In the genomic region with DNA sequence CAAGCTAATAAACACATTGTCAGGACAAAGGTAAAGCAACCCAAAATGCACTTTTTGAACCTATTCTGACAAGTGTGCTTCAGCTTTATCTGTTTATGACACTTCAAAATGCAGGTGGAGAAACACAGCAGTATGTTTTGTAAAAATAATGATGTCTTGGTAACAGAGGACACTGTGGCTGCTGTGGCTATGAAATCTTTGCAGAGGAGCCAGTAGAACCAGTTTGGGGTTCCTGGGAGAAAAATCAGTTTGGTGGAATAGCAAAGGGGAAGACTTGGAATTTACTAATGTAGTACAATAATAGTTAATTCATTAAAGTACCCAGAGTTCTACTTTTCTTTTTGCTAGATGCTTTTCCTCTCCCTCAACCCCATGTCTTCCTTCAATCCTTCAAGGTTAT, we compare ENCODE assay signal across 27 cellular contexts. TPM values are rescaled to one million over a fixed set of nuclear protein-coding genes. Genes with fewer than 3 reads are reported as not detected.
DNase-seq lines count a peak whose midpoint lies in the region; FAIRE-seq and TF ChIP-seq lines count a peak whose summit lies in the region.
"Had no signal": no experiment of that assay in that cellular context is flagged by ENCODE, and none has a peak within 500 bp of the region (broad histone marks: within the 10 kb centered on the region; RNA-seq: fewer than 3 reads in every experiment).

No MANE protein-coding gene starts in this region.

- H2BK5ac ChIP-seq in H1 (ENCODE audit: low read depth, low read length): no peak overlapping the region

- H4K20me1 ChIP-seq in H1 (replicated peaks in 1 of 2; ENCODE audit: control insufficient read depth in 1 of 2, insufficient read depth in 2 of 2, low read length in 2 of 2): no peaks in the 10 kb centered on the region
- H4K20me1 ChIP-seq in smooth muscle cell (ENCODE audit: low read depth): peaks cover 36% of the 10 kb centered on the region

- H3K79me1 ChIP-seq in H1 (ENCODE audit: low read depth, low read length): no peaks in the 10 kb centered on the region

- no peak overlapping the region for H3K14ac ChIP-seq in H1 (ENCODE audit: insufficient read length)

- no peak overlapping the region for H4K91ac ChIP-seq in H1 (replicated peaks; ENCODE audit: insufficient read length, low read length)

- no peak overlapping the region for H4K5ac ChIP-seq in H1 (ENCODE audit: insufficient read length, low read depth, low read length)

- no peak overlapping the region for H2BK15ac ChIP-seq in H1 (ENCODE audit: low read length)

- H2AFZ ChIP-seq in H1 (ENCODE audit: low read length) (no peak overlapping the region), smooth muscle cell (ENCODE audit: low read depth) (no peak overlapping the region)

- POLR2A ChIA-PET in H1 (lab: Charles Lee; ENCODE audit: partially characterized antibody): interaction anchor here (1.2 kb wide), 1 partner anchor 125 kb away, joined by 3 read pairs; no protein-coding TSS in a partner anchor

- H3K18ac ChIP-seq in H1 (ENCODE audit: extremely low read depth, low read length): no peak overlapping the region

- H3K23ac ChIP-seq in H1 (ENCODE audit: insufficient read length): no peak overlapping the region

- H3K23me2 ChIP-seq in H1 (ENCODE audit: low read depth, low read length): no peaks in the 10 kb centered on the region; the same call in none of the 2 replicates

- no peak overlapping the region for H4K8ac ChIP-seq in H1 (ENCODE audit: extremely low read depth, insufficient read depth, low read length)

- H3K27me3 ChIP-seq in cardiac muscle cell: no peaks in the 10 kb centered on the region
- no peaks in the 10 kb centered on the region for H3K27me3 ChIP-seq in H1 (replicated peaks in 1 of 4; ENCODE audit: control insufficient read depth in 3 of 4, extremely low read depth in 1 of 4, insufficient read depth in 3 of 4, low read length in 3 of 4)
- H3K27me3 ChIP-seq in smooth muscle cell (ENCODE audit: low read depth): no peaks in the 10 kb centered on the region
- H3K27me3 ChIP-seq: Peyer's patch had no signal

- peak overlapping the region; percentile 10 for H3K27ac ChIP-seq in cardiac muscle cell
- no peak overlapping the region for H3K27ac ChIP-seq in H1 (ENCODE audit: low read depth, low read length)
- peak overlapping the region; percentile 79 for H3K27ac ChIP-seq in smooth muscle cell (ENCODE audit: low read depth)
- H3K27ac ChIP-seq: A549, Peyer's patch had no signal

- H2BK20ac ChIP-seq in H1 (ENCODE audit: low read length): no peak overlapping the region

- no peak for FAIRE-seq in H1 (lab: Jason Lieb, UNC)
- FAIRE-seq: A549 had no signal

- TF ChIP-seq RAD21 in H1 (IDR thresholded peaks at IDR 0.05 in 1 of 2, conservative IDR thresholded peaks at IDR 0.05 in 1 of 2; ENCODE audit: low read depth in 2 of 2, low read length in 2 of 2): no peak

- no peak overlapping the region for H3K4ac ChIP-seq in H1 (replicated peaks; ENCODE audit: insufficient read length, low read depth, low read length)

- no peak for TF ChIP-seq POLR2A in H1 (IDR thresholded peaks at IDR 0.05; ENCODE audit: control extremely low read depth in 1 of 2, low read depth in 2 of 2, low read length in 2 of 2)

- H3K9ac ChIP-seq in H1 (replicated peaks in 1 of 4; ENCODE audit: extremely low read depth in 1 of 4, low read depth in 3 of 4, low read length in 3 of 4) (no peak overlapping the region), smooth muscle cell (ENCODE audit: low read depth) (no peak overlapping the region)
- H3K9ac ChIP-seq: SK-N-SH had no signal

- H2BK120ac ChIP-seq in H1 (replicated peaks; ENCODE audit: low read depth, low read length): no peak overlapping the region

- H3K4me2 ChIP-seq in H1 (ENCODE audit: insufficient read depth in 1 of 2, low read depth in 2 of 2, low read length in 2 of 2): no peak overlapping the region
- no peak overlapping the region for H3K4me2 ChIP-seq in smooth muscle cell
- H3K4me2 ChIP-seq: A549, SK-N-SH had no signal

- no peak overlapping the region for H2AK5ac ChIP-seq in H1 (ENCODE audit: low read depth, low read length)

- H3K4me3 ChIP-seq in cardiac muscle cell (no peak overlapping the region), H1 (ENCODE audit: extremely low read depth in 1 of 4, insufficient read depth in 2 of 4, low read depth in 3 of 4, low read length in 4 of 4) (no peak overlapping the region), smooth muscle cell (no peak overlapping the region)
- H3K4me3 ChIP-seq: A549, GM12878, Peyer's patch had no signal

- H2BK12ac ChIP-seq in H1 (ENCODE audit: low read depth, low read length): no peak overlapping the region

- TF ChIP-seq EP300 in H1 (IDR thresholded peaks at IDR 0.05; ENCODE audit: borderline replicate concordance in 1 of 2, low read depth in 2 of 2, low read length in 2 of 2): no peak

- DNase-seq in cardiac muscle cell (ENCODE audit: low read depth in 1 of 2, low spot score in 1 of 2) (no peak), cardiac septum (ENCODE audit: low spot score) (no peak), H1 (ENCODE audit: low read depth in 1 of 2, low spot score in 2 of 2) (no peak), smooth muscle cell (lab: John Stamatoyannopoulos, UW; ENCODE audit: unreplicated experiment) (no peak), LoVo (ENCODE audit: low spot score) (no peak), GM19238 (ENCODE audit: insufficient read length, low spot score) (no peak)
- DNase-seq in stimulated activated CD4-positive, alpha-beta T cell treated with anti-CD3 and anti-CD28 coated beads, Interleukin-15, amount 100 ng/mL, for 24 hours: no peak
- DNase-seq: C1 segment of cervical spinal cord; CD4-positive, alpha-beta memory T cell; COR-L47; DMS79; EL; GDM1; IMR-90; KG1; NCI-H1092 treated with DMSO at 0.1 percent for 48 hours; NCI-H1436; NCI-H187 treated with DMSO at 0.1 percent for 48 hours; NCI-H2227 treated with DMSO at 0.1 percent for 48 hours; NCI-H510A; NCI-H69; Peyer's patch; SHP77 treated with DMSO at 0.1 percent for 48 hours; SK-N-SH; SW 1271 had no signal

- H3F3A ChIP-seq in smooth muscle cell (ENCODE audit: low read depth): no peaks in the 10 kb centered on the region

- H3K56ac ChIP-seq in H1 (replicated peaks; ENCODE audit: insufficient read length, low read depth, low read length): no peak overlapping the region

- no peaks in the 10 kb centered on the region for H3K9me3 ChIP-seq in cardiac muscle cell (ENCODE audit: low read depth)
- peaks cover 0 to 3% of the 10 kb centered on the region in 2 experiments; a peak in 1 of 4 replicates for H3K9me3 ChIP-seq in H1 (ENCODE audit: insufficient read depth in 2 of 2, low read depth in 1 of 2, low read length in 1 of 2)
- no peaks in the 10 kb centered on the region for H3K9me3 ChIP-seq in smooth muscle cell (replicated peaks; ENCODE audit: low read depth)
- H3K9me3 ChIP-seq: A549, Peyer's patch, SK-N-SH had no signal

- H3K4me1 ChIP-seq in cardiac muscle cell (ENCODE audit: low read depth) (peaks cover 38% of the 10 kb centered on the region), H1 (replicated peaks in 1 of 4; ENCODE audit: control insufficient read depth in 3 of 4, insufficient read depth in 4 of 4, low read length in 3 of 4) (peaks cover 0 to 12% (median 4%) of the 10 kb centered on the region in 4 experiments; a peak in 3 of 7 replicates), smooth muscle cell (ENCODE audit: low read depth) (no peaks in the 10 kb centered on the region)
- H3K4me1 ChIP-seq: A549, Peyer's patch had no signal

- TF ChIP-seq CTCF in cardiac muscle cell (IDR thresholded peaks at IDR 0.05; ENCODE audit: low read depth, low read length): no peak
- no peak for TF ChIP-seq CTCF in H1 (IDR thresholded peaks at IDR 0.05; ENCODE audit: control extremely low read depth in 1 of 3, insufficient read depth in 1 of 3, low read depth in 1 of 3, low read length in 3 of 3)
- no peak for TF ChIP-seq CTCF in smooth muscle cell (IDR thresholded peaks at IDR 0.05; ENCODE audit: borderline replicate concordance, insufficient read depth, poor library complexity, severe bottlenecking)

- H3K79me2 ChIP-seq in H1 (ENCODE audit: control insufficient read depth in 1 of 2, insufficient read depth in 2 of 2, low read length in 2 of 2): no peaks in the 10 kb centered on the region
- H3K79me2 ChIP-seq in smooth muscle cell (ENCODE audit: low read depth): peaks cover 6% of the 10 kb centered on the region

- CTCF ChIA-PET in H1 (lab: Charles Lee; ENCODE audit: partially characterized antibody): interaction anchor here (0.7 to 1.3 kb wide), 3 partner anchors 9 to 61 kb away, joined by 3 to 4 read pairs (median 3); no protein-coding TSS in a partner anchor

- H3K36me3 ChIP-seq in cardiac muscle cell: no peaks in the 10 kb centered on the region
- H3K36me3 ChIP-seq in H1 (ENCODE audit: control insufficient read depth in 2 of 4, insufficient read depth in 4 of 4, low read length in 3 of 4): no peaks in the 10 kb centered on the region
- no peaks in the 10 kb centered on the region for H3K36me3 ChIP-seq in smooth muscle cell (ENCODE audit: low read depth)
- H3K36me3 ChIP-seq: Peyer's patch had no signal

- intact Hi-C loops in cardiac septum (cut with DNase I): no loop called here

TF ChIP-seq in H1, 55 proteins besides CTCF, POLR2A, EP300 and RAD21:
- TF ChIP-seq MAFK (IDR thresholded peaks at IDR 0.05; ENCODE audit: low read depth, low read length): no peak
- TF ChIP-seq TEAD4 (IDR thresholded peaks at IDR 0.05; ENCODE audit: low read depth, low read length): no peak
- TF ChIP-seq CBX8 (IDR thresholded peaks at IDR 0.05; ENCODE audit: borderline replicate concordance, low read depth, low read length): no peak
- 0 out of 2 replicates have a peak, but pooled peaks have one; percentile 1 for TF ChIP-seq SUZ12 (IDR thresholded peaks at IDR 0.05; ENCODE audit: low read length)

RNA-seq across cellular contexts. Expression of a gene that starts 40.6 kb away (rescaled TPM):
- 42.4 and 49.8 TPM in 2 replicates for total RNA-seq in cardiac muscle cell
- 40.5 and 56.5 TPM in 2 replicates for polyA plus RNA-seq in cardiac muscle cell
- 43.1 TPM for total RNA-seq in cardiac septum
- total RNA-seq in H1 (2021; fragmentation: NEBNext Ultra II Directional; extraction: Animal tissue kit (Norgen Biotek cat#: 25700)): 6.6 and 8.3 TPM in 2 replicates
- 12.8 and 13.9 TPM in 2 replicates for polyA plus RNA-seq in H1 (2011; rRNA removed)
- polyA plus RNA-seq in H1 (2011; cell fraction: cytosol; rRNA removed): 8.3 TPM
- polyA plus RNA-seq in H1 (2011; cell fraction: nucleus; rRNA removed): 10.5 TPM
- polyA plus RNA-seq in H1 (2012, experiment 1 of 2): 6.4 to 9.6 TPM (median 7.6 TPM) in 4 replicates
- polyA plus RNA-seq in H1 (2012, experiment 2 of 2): 6.8 TPM
- 5.9 TPM for polyA plus RNA-seq in H1 (2013, experiment 1 of 2)
- polyA plus RNA-seq in H1 (2013, experiment 2 of 2): 7.7 TPM
- 4.6 and 7.5 TPM in 2 replicates for polyA minus RNA-seq in H1 (2011; rRNA and poly(A)+ RNA removed)
- 12.8 TPM for polyA minus RNA-seq in H1 (2011; cell fraction: cytosol; rRNA and poly(A)+ RNA removed)
- 8.5 TPM for polyA minus RNA-seq in H1 (2011; cell fraction: nucleus; rRNA and poly(A)+ RNA removed)
- 45.5 and 52.6 TPM in 2 replicates for total RNA-seq in smooth muscle cell
- polyA plus RNA-seq in smooth muscle cell: 119 and 126 TPM in 2 replicates
